Comparison of ENCODE assay signal across 20 cellular contexts in the genomic region with DNA sequence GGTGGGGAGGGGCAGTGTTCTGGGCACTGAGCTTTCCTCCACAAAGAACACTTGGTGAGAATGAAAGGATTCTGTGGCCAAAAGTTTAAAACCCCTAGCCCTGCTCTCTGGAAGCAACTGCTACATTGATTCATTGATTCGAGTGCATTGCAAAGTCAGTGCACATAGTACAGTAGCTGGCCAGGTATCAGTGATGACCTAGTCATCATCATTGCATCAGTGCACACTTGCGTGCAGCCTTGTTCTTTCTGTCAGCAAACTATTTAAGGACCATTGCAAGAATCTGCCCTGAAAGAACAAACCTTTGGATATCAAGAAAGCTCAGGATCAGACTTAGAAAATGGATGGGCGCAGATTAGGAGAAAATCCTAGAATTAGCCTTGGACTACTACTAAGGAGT. TPM values are rescaled to one million over a fixed set of nuclear protein-coding genes. Genes with fewer than 3 reads are reported as not detected.
DNase-seq lines count a peak whose midpoint lies in the region; ATAC-seq and TF ChIP-seq lines count a peak whose summit lies in the region.
"Had no signal": no experiment of that assay in that cellular context is flagged by ENCODE, and none has a peak within 500 bp of the region (broad histone marks: within the 10 kb centered on the region; RNA-seq: fewer than 3 reads in every experiment).

No MANE protein-coding gene starts in this region.

- peak overlapping the region; percentile 36 for H3K27ac Mint-ChIP-seq in activated CD4-positive, alpha-beta memory T cell treated with anti-CD3 and anti-CD28 coated beads for 36 hours
- H3K27ac Mint-ChIP-seq in activated CD4-positive, alpha-beta memory T cell treated with anti-CD3 and anti-CD28 coated beads, Interleukin-2, amount 10 ng/mL, durations not matched to agents 7 days and 5 days: no peak overlapping the region

- H3K27me3 Mint-ChIP-seq in activated CD4-positive, alpha-beta memory T cell treated with anti-CD3 and anti-CD28 coated beads for 36 hours: no peaks in the 10 kb centered on the region
- H3K27me3 Mint-ChIP-seq in activated CD4-positive, alpha-beta memory T cell treated with anti-CD3 and anti-CD28 coated beads, Interleukin-2, amount 10 ng/mL, durations not matched to agents 7 days and 5 days: no peaks in the 10 kb centered on the region

- peaks cover 4% of the 10 kb centered on the region; the same call in 1 of the 2 replicates for H3K9me3 ChIP-seq in HUES6 (ENCODE audit: control insufficient read depth, insufficient read depth, low read depth, low read length)
- no peaks in the 10 kb centered on the region for H3K9me3 ChIP-seq in gastrocnemius medialis
- H3K9me3 ChIP-seq: MG63 had no signal

- POLR2A ChIA-PET in activated CD4-positive, alpha-beta memory T cell treated with anti-CD3 and anti-CD28 coated beads for 36 hours (lab: Charles Lee): interaction anchor here (0.5 kb wide), 1 partner anchor 60 kb away, joined by 3 read pairs; no protein-coding TSS in a partner anchor
- POLR2A ChIA-PET in activated CD4-positive, alpha-beta memory T cell treated with anti-CD3 and anti-CD28 coated beads, Interleukin-2, amount 10 ng/mL, durations not matched to agents 7 days and 5 days (lab: Charles Lee): interaction anchor here (0.7 to 1.2 kb wide), 2 partner anchors 20 to 27 kb away, joined by 3 read pairs; no protein-coding TSS in a partner anchor

- no peak for DNase-seq in activated CD4-positive, alpha-beta memory T cell treated with anti-CD3 and anti-CD28 coated beads for 36 hours
- no peak for DNase-seq in activated CD4-positive, alpha-beta memory T cell treated with anti-CD3 and anti-CD28 coated beads, Interleukin-2, amount 10 ng/mL, durations not matched to agents 7 days and 5 days
- peak; percentile 9 for DNase-seq in fibroblast of mammary gland (ENCODE audit: low read depth)
- peak in 1 of 2 donors; percentile 51 for DNase-seq in gastrocnemius medialis
- no peak for DNase-seq in ecto neural progenitor cell (ENCODE audit: low spot score)
- DNase-seq in DMS153 treated with DMSO at 0.1 percent for 48 hours (lab: John Stamatoyannopoulos, UW; ENCODE audit: unreplicated experiment): no peak
- no peak for DNase-seq in stimulated activated CD4-positive, alpha-beta T cell treated with anti-CD3 and anti-CD28 coated beads, Interleukin-1b, Interleukin-23, amount 100 ng/mL, for 48 hours
- DNase-seq: DMS 273 treated with DMSO at 0.1 percent for 48 hours, EL, Karpas-422, MG63, NCI-H1092, NCI-H146, NCI-H2081, NCI-H510A treated with DMSO at 0.1 percent for 48 hours, NCI-H82, PC-9 had no signal

- peak; percentile 98 to 99 for ATAC-seq in gastrocnemius medialis
- ATAC-seq: HCT116 had no signal

- H3K4me3 Mint-ChIP-seq in activated CD4-positive, alpha-beta memory T cell treated with anti-CD3 and anti-CD28 coated beads for 36 hours: no peak overlapping the region
- H3K4me3 Mint-ChIP-seq in activated CD4-positive, alpha-beta memory T cell treated with anti-CD3 and anti-CD28 coated beads, Interleukin-2, amount 10 ng/mL, durations not matched to agents 7 days and 5 days: no peak overlapping the region

- peak overlapping the region; percentile 27; the same call in 1 of the 2 replicates for H3K27ac ChIP-seq in HUES6 (ENCODE audit: low read depth, low read length)
- H3K27ac ChIP-seq in gastrocnemius medialis: peak overlapping the region in 3 of 4 donors; percentile 30 to 50 (median 39)
- H3K27ac ChIP-seq: BLaER1 treated with 17β-estradiol and CSF1 and Interleukin-3, amounts not matched to agents 10 nM and 100 nM; PC-9 had no signal

- TF ChIP-seq POLR2A in gastrocnemius medialis (IDR thresholded peaks at IDR 0.05): no peak

- TF ChIP-seq CTCF in fibroblast of mammary gland (conservative IDR thresholded peaks at IDR 0.05; ENCODE audit: control insufficient read depth, insufficient read depth, low read depth, low read length) (no peak), gastrocnemius medialis (IDR thresholded peaks at IDR 0.05 in 4 of 5, conservative IDR thresholded peaks at IDR 0.05 in 1 of 5) (no peak)

- H3K9ac ChIP-seq in HUES6 (ENCODE audit: low read length): no peak overlapping the region
- H3K9ac ChIP-seq: BLaER1 treated with 17β-estradiol and CSF1 and Interleukin-3, amounts not matched to agents 10 nM and 100 nM had no signal

- H3K4me1 ChIP-seq in HUES6 (ENCODE audit: control insufficient read depth, insufficient read depth, low read length) (peaks cover 22% of the 10 kb centered on the region; the same call in 1 of the 2 replicates), gastrocnemius medialis (peaks cover 10 to 12% of the 10 kb centered on the region in 2 donors)
- H3K4me1 ChIP-seq: BLaER1 treated with 17β-estradiol and CSF1 and Interleukin-3, amounts not matched to agents 10 nM and 100 nM had no signal

- H3K4me1 Mint-ChIP-seq in activated CD4-positive, alpha-beta memory T cell treated with anti-CD3 and anti-CD28 coated beads for 36 hours (ENCODE audit: low read depth): peaks cover 28% of the 10 kb centered on the region
- H3K4me1 Mint-ChIP-seq in activated CD4-positive, alpha-beta memory T cell treated with anti-CD3 and anti-CD28 coated beads, Interleukin-2, amount 10 ng/mL, durations not matched to agents 7 days and 5 days: peaks cover 7% of the 10 kb centered on the region

- intact Hi-C loops in activated CD4-positive, alpha-beta memory T cell treated with anti-CD3 and anti-CD28 coated beads for 36 hours (cut with micrococcal nuclease): no loop called here
- intact Hi-C loops in gastrocnemius medialis (cut with DNase I; ENCODE audit: low total_unique reads): no loop called here

- in situ Hi-C loops in gastrocnemius medialis (cut with MboI; ENCODE audit: low sequenced_read_pairs in 4 of 4): no loop called here

- CTCF ChIA-PET in activated CD4-positive, alpha-beta memory T cell treated with anti-CD3 and anti-CD28 coated beads for 36 hours (lab: Charles Lee): interaction anchor here (0.7 to 1.7 kb wide), 4 partner anchors 8 to 171 kb away, joined by 3 to 6 read pairs (median 4); partner anchors contain the start of gene CUL1
- CTCF ChIA-PET in activated CD4-positive, alpha-beta memory T cell treated with anti-CD3 and anti-CD28 coated beads, Interleukin-2, amount 10 ng/mL, durations not matched to agents 7 days and 5 days (lab: Charles Lee): interaction anchor here (0.9 to 1.7 kb wide), 2 partner anchors 14 to 27 kb away, joined by 4 to 6 read pairs; no protein-coding TSS in a partner anchor

- H3K27me3 ChIP-seq in HUES6 (ENCODE audit: control insufficient read depth, insufficient read depth, low read length): no peaks in the 10 kb centered on the region
- H3K27me3 ChIP-seq in gastrocnemius medialis: no peaks in the 10 kb centered on the region
- H3K27me3 ChIP-seq: BLaER1 treated with 17β-estradiol and CSF1 and Interleukin-3, amounts not matched to agents 10 nM and 100 nM; MG63 had no signal

- H3K4me3 ChIP-seq in HUES6 (ENCODE audit: low read depth, low read length) (no peak overlapping the region), fibroblast of mammary gland (ENCODE audit: control insufficient read depth, low read depth, low read length) (no peak overlapping the region), gastrocnemius medialis (no peak overlapping the region)
- H3K4me3 ChIP-seq: BLaER1 treated with 17β-estradiol and CSF1 and Interleukin-3, amounts not matched to agents 10 nM and 100 nM; MG63; PC-9 had no signal

- peaks cover 38% of the 10 kb centered on the region for H3K36me3 Mint-ChIP-seq in activated CD4-positive, alpha-beta memory T cell treated with anti-CD3 and anti-CD28 coated beads for 36 hours
- H3K36me3 Mint-ChIP-seq in activated CD4-positive, alpha-beta memory T cell treated with anti-CD3 and anti-CD28 coated beads, Interleukin-2, amount 10 ng/mL, durations not matched to agents 7 days and 5 days (ENCODE audit: low read depth): peaks cover 60% of the 10 kb centered on the region

- peaks cover 5% of the 10 kb centered on the region for H3K9me3 Mint-ChIP-seq in activated CD4-positive, alpha-beta memory T cell treated with anti-CD3 and anti-CD28 coated beads for 36 hours
- H3K9me3 Mint-ChIP-seq in activated CD4-positive, alpha-beta memory T cell treated with anti-CD3 and anti-CD28 coated beads, Interleukin-2, amount 10 ng/mL, durations not matched to agents 7 days and 5 days: peaks cover 12% of the 10 kb centered on the region

- H3K36me3 ChIP-seq in HUES6 (ENCODE audit: control insufficient read depth, insufficient read depth, low read length) (peaks cover 11% of the 10 kb centered on the region; the same call in 1 of the 2 replicates), gastrocnemius medialis (no peaks in the 10 kb centered on the region)

RNA-seq across cellular contexts. Expression of gene CUL1, which starts 47.4 kb away (rescaled TPM):
- total RNA-seq in activated CD4-positive, alpha-beta memory T cell treated with anti-CD3 and anti-CD28 coated beads for 36 hours: 10 to 100 TPM; 64.7 to 69.6 TPM
- 10 to 100 TPM; 46.9 to 48.7 TPM for total RNA-seq in activated CD4-positive, alpha-beta memory T cell treated with anti-CD3 and anti-CD28 coated beads, Interleukin-2, amount 10 ng/mL, durations not matched to agents 7 days and 5 days
- 100 to 1,000 TPM in 1 of 4 donors, 10 to 100 TPM in 3; 78.7 to 101 (median 84.6) TPM for total RNA-seq in gastrocnemius medialis
